Comparison of ENCODE assay signal across 1 cellular context in the genomic region with DNA sequence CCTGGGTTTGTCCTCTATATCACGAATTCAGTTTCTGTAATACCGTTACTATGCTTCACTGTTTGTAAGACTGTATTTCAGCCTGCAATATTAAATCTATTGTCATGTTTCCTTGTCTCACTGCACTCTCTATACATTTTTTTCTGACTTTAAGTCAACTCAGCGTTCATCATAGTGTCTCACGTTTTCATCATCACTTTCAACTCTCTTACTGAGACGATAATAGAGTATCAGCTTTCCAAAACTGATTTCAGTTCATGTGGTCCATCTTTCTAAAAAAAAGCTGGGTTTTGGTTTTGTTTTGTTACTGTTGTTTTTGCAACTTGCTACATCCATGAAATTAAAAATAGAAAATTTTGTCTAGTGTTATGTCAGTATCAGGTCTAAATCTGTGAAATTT.
TF ChIP-seq lines count a peak whose summit lies in the region.

No MANE protein-coding gene starts in this region.

TF ChIP-seq in HepG2, 621 proteins besides CTCF, POLR2A, EP300 and RAD21:
- TF ChIP-seq HNF4G (IDR thresholded peaks at IDR 0.05; ENCODE audit: borderline replicate concordance, low read depth, low read length) (no peak), HNF4G (CRISPR knock-in tag; IDR thresholded peaks at IDR 0.05; ENCODE audit: borderline replicate concordance, low read depth) (no peak), MAF1 (CRISPR knock-in tag; IDR thresholded peaks at IDR 0.05; ENCODE audit: borderline replicate concordance) (no peak), ZMAT3 (CRISPR knock-in tag; conservative IDR thresholded peaks at IDR 0.05) (no peak), THAP11 (CRISPR knock-in tag; IDR thresholded peaks at IDR 0.05) (no peak), ZNF569 (CRISPR knock-in tag; IDR thresholded peaks at IDR 0.05; ENCODE audit: borderline replicate concordance) (no peak), ZNF335 (CRISPR knock-in tag; IDR thresholded peaks at IDR 0.05) (no peak)
- TF ChIP-seq, protein P1, sequence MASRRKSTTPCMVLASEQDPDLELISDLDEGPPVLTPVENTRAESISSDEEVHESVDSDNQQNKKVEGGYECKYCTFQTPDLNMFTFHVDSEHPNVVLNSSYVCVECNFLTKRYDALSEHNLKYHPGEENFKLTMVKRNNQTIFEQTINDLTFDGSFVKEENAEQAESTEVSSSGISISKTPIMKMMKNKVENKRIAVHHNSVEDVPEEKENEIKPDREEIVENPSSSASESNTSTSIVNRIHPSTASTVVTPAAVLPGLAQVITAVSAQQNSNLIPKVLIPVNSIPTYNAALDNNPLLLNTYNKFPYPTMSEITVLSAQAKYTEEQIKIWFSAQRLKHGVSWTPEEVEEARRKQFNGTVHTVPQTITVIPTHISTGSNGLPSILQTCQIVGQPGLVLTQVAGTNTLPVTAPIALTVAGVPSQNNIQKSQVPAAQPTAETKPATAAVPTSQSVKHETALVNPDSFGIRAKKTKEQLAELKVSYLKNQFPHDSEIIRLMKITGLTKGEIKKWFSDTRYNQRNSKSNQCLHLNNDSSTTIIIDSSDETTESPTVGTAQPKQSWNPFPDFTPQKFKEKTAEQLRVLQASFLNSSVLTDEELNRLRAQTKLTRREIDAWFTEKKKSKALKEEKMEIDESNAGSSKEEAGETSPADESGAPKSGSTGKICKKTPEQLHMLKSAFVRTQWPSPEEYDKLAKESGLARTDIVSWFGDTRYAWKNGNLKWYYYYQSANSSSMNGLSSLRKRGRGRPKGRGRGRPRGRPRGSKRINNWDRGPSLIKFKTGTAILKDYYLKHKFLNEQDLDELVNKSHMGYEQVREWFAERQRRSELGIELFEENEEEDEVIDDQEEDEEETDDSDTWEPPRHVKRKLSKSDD (CRISPR knock-in tag; IDR thresholded peaks at IDR 0.05; ENCODE audit: low read depth), result no peak
- TF ChIP-seq, protein P2, sequence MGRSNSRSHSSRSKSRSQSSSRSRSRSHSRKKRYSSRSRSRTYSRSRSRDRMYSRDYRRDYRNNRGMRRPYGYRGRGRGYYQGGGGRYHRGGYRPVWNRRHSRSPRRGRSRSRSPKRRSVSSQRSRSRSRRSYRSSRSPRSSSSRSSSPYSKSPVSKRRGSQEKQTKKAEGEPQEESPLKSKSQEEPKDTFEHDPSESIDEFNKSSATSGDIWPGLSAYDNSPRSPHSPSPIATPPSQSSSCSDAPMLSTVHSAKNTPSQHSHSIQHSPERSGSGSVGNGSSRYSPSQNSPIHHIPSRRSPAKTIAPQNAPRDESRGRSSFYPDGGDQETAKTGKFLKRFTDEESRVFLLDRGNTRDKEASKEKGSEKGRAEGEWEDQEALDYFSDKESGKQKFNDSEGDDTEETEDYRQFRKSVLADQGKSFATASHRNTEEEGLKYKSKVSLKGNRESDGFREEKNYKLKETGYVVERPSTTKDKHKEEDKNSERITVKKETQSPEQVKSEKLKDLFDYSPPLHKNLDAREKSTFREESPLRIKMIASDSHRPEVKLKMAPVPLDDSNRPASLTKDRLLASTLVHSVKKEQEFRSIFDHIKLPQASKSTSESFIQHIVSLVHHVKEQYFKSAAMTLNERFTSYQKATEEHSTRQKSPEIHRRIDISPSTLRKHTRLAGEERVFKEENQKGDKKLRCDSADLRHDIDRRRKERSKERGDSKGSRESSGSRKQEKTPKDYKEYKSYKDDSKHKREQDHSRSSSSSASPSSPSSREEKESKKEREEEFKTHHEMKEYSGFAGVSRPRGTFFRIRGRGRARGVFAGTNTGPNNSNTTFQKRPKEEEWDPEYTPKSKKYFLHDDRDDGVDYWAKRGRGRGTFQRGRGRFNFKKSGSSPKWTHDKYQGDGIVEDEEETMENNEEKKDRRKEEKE (IDR thresholded peaks at IDR 0.05), result no peak
